ENCODE assay signal across 16 cellular contexts in genomic region chr4:110619401-110620247, GRCh38. TPM values are rescaled to one million over a fixed set of nuclear protein-coding genes. Genes with fewer than 3 reads are reported as not detected.
DNase-seq lines count a peak whose midpoint lies in the region; ATAC-seq and TF ChIP-seq lines count a peak whose summit lies in the region.
"Had no signal": no experiment of that assay in that cellular context is flagged by ENCODE, and none has a peak within 500 bp of the region (broad histone marks: within the 10 kb centered on the region; RNA-seq: fewer than 3 reads in every experiment).

No MANE protein-coding gene starts in this region.

- H3K9me3 Mint-ChIP-seq in chondrocyte (ENCODE audit: low read depth), result no peaks in the 10 kb centered on the region
- no peaks in the 10 kb centered on the region for H3K9me3 Mint-ChIP-seq in memory B cell
- peaks cover 4 to 6% of the 10 kb centered on the region in 2 donors for H3K9me3 Mint-ChIP-seq in stimulated activated naive B cell treated with anti-CD40 and anti-IgM and Interleukin-4, amounts not matched to agents 10 μg/mL and 1 μg/mL and 100 μg/mL, for 72 hours

- H3K4me1 Mint-ChIP-seq in chondrocyte (ENCODE audit: low read depth), result peaks cover 43% of the 10 kb centered on the region
- peaks cover 10% of the 10 kb centered on the region for H3K4me1 Mint-ChIP-seq in memory B cell
- peaks cover 21 to 63% of the 10 kb centered on the region in 2 donors for H3K4me1 Mint-ChIP-seq in stimulated activated naive B cell treated with anti-CD40 and anti-IgM and Interleukin-4, amounts not matched to agents 10 μg/mL and 1 μg/mL and 100 μg/mL, for 72 hours

- H3K36me3 ChIP-seq in left ventricle myocardium inferior, result no peaks in the 10 kb centered on the region
- H3K36me3 ChIP-seq in colonic mucosa, result no peaks in the 10 kb centered on the region

- H3K4me1 ChIP-seq in left ventricle myocardium inferior (peaks cover 47% of the 10 kb centered on the region), colonic mucosa (peaks cover 15% of the 10 kb centered on the region)

- no peak overlapping the region for H3K27ac ChIP-seq in left ventricle myocardium inferior (replicated peaks)
- H3K27ac ChIP-seq in colonic mucosa, result no peak overlapping the region

- H3K4me3 Mint-ChIP-seq in chondrocyte (ENCODE audit: unreplicated experiment), result peak overlapping the region; percentile 66
- H3K4me3 Mint-ChIP-seq in memory B cell, result no peak overlapping the region
- H3K4me3 Mint-ChIP-seq in stimulated activated naive B cell treated with anti-CD40 and anti-IgM and Interleukin-4, amounts not matched to agents 10 μg/mL and 1 μg/mL and 100 μg/mL, for 72 hours, result peak overlapping the region; percentile 41 to 51

- H3K9ac ChIP-seq in colonic mucosa (ENCODE audit: low read depth in 2 of 2, low read length in 2 of 2), result peak overlapping the region in 1 of 2 donors; percentile 27

- peaks cover 93% of the 10 kb centered on the region for H3K27me3 Mint-ChIP-seq in chondrocyte (ENCODE audit: low read depth)
- peaks cover 25% of the 10 kb centered on the region for H3K27me3 Mint-ChIP-seq in memory B cell
- peaks cover 78 to 99% of the 10 kb centered on the region in 2 donors for H3K27me3 Mint-ChIP-seq in stimulated activated naive B cell treated with anti-CD40 and anti-IgM and Interleukin-4, amounts not matched to agents 10 μg/mL and 1 μg/mL and 100 μg/mL, for 72 hours

- no peak for TF ChIP-seq CTCF in left ventricle myocardium inferior (IDR thresholded peaks at IDR 0.05; ENCODE audit: borderline replicate concordance)
- no peak for TF ChIP-seq CTCF in chondrocyte (IDR thresholded peaks at IDR 0.05)
- no peak for TF ChIP-seq CTCF in foreskin fibroblast (IDR thresholded peaks at IDR 0.05; ENCODE audit: low read depth, low read length)
- no peak for TF ChIP-seq CTCF in colonic mucosa (IDR thresholded peaks at IDR 0.05)

- H3K27me3 ChIP-seq in left ventricle myocardium inferior (ENCODE audit: low read depth) (peaks cover 100% of the 10 kb centered on the region), colonic mucosa (peaks cover 97% of the 10 kb centered on the region)

- ATAC-seq in memory B cell (ENCODE audit: low read depth) (no peak), GM18909 (IDR thresholded peaks at IDR 0.05; ENCODE audit: poor library complexity, unreplicated experiment) (no peak)
- no peak for ATAC-seq in stimulated activated naive B cell treated with anti-CD40 and anti-IgM and Interleukin-4, amounts not matched to agents 10 μg/mL and 1 μg/mL and 100 μg/mL, for 72 hours (replicated peaks)

- H3K27ac Mint-ChIP-seq in chondrocyte (ENCODE audit: unreplicated experiment) (peak overlapping the region; percentile 90), memory B cell (peak overlapping the region; percentile 12)
- peak overlapping the region; percentile 85 for H3K27ac Mint-ChIP-seq in stimulated activated naive B cell treated with anti-CD40 and anti-IgM and Interleukin-4, amounts not matched to agents 10 μg/mL and 1 μg/mL and 100 μg/mL, for 72 hours

- DNase-seq in left ventricle myocardium inferior (no peak), cardiac septum (ENCODE audit: low spot score) (no peak), chondrocyte (ENCODE audit: low spot score) (no peak), memory B cell (ENCODE audit: low spot score in 2 of 2) (no peak), foreskin fibroblast (no peak), colonic mucosa (no peak)
- no peak for DNase-seq in stimulated activated naive B cell treated with anti-CD40 and anti-IgM and Interleukin-4, amounts not matched to agents 10 μg/mL and 1 μg/mL and 100 μg/mL, for 72 hours
- DNase-seq: activated naive CD4-positive, alpha-beta T cell; AML-193; dermis blood vessel endothelial cell; NCI-H69; SHP77 treated with DMSO at 0.1 percent for 48 hours; stimulated activated CD8-positive, alpha-beta memory T cell treated with anti-CD3 and anti-CD28 coated beads, Interleukin-4, amount 100 ng/mL, for 48 hours had no signal

- intact Hi-C loops in left ventricle myocardium inferior (cut with micrococcal nuclease) (no loop called here), cardiac septum (cut with DNase I) (no loop called here), colonic mucosa (cut with DNase I) (loop anchor here (10.0 kb wide), 1 partner anchor 665 kb away; no protein-coding TSS in a partner anchor)

- H3K4me3 ChIP-seq in left ventricle myocardium inferior (peak overlapping the region; percentile 0), foreskin fibroblast (ENCODE audit: low read depth in 1 of 2, low read length in 2 of 2) (no peak overlapping the region), colonic mucosa (no peak overlapping the region)
- H3K4me3 ChIP-seq: mucosa of descending colon had no signal

- peaks cover 15% of the 10 kb centered on the region for H3K36me3 Mint-ChIP-seq in chondrocyte (ENCODE audit: low read depth)
- no peaks in the 10 kb centered on the region for H3K36me3 Mint-ChIP-seq in memory B cell
- H3K36me3 Mint-ChIP-seq in stimulated activated naive B cell treated with anti-CD40 and anti-IgM and Interleukin-4, amounts not matched to agents 10 μg/mL and 1 μg/mL and 100 μg/mL, for 72 hours, result peaks cover 9 to 14% of the 10 kb centered on the region in 2 donors

- no peaks in the 10 kb centered on the region for H3K9me3 ChIP-seq in left ventricle myocardium inferior (replicated peaks)
- H3K9me3 ChIP-seq in colonic mucosa, result no peaks in the 10 kb centered on the region
- H3K9me3 ChIP-seq: mucosa of descending colon had no signal

RNA-seq across cellular contexts. Expression of gene PITX2, which starts 3.3 kb away (rescaled TPM):
- not detected for total RNA-seq in left ventricle myocardium inferior
- total RNA-seq in cardiac septum, result 1.0 TPM
- 0.64 to 1.0 TPM in 2 of 3 replicates, not detected in the other for total RNA-seq in chondrocyte
- total RNA-seq in colonic mucosa, result under 1 TPM; 0.45 to 0.64 TPM
- total RNA-seq: dermis blood vessel endothelial cell, G401 had no signal

Comparison
In these comparisons a context has a peak if more than half of its experiments do, and no peak if none do; other contexts are left out.
1. H3K27ac Mint-ChIP-seq: peak in every context shown above with its lines; median percentile 90 in chondrocyte; 85 in stimulated activated naive B cell treated with anti-CD40 and anti-IgM and Interleukin-4, amounts not matched to agents 10 μg/mL and 1 μg/mL and 100 μg/mL, for 72 hours; 12 in memory B cell.